ENCODE assay signal across 16 cellular contexts in the genomic region with DNA sequence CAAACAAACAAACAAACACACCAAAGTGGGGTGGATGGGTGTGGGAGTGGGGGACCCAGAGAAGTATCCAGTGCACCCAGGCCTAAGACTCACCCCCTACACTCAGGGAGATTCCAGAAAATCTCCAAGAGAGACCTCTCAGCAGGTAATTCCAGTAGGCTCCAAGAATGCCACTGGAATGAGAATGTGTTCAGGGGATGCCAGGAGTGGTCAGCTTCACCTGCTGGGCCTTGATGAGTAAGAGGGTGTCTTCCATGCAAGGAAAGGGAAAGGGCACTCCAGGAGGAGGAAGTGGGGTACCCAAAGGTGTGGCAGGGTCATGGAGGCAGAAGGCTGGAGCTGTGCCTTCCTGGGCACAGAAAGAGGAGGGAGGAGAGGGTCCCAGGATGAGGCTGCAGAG. TPM values are rescaled to one million over a fixed set of nuclear protein-coding genes. Genes with fewer than 3 reads are reported as not detected.
DNase-seq lines count a peak whose midpoint lies in the region; ATAC-seq and TF ChIP-seq lines count a peak whose summit lies in the region.
"Had no signal": no experiment of that assay in that cellular context is flagged by ENCODE, and none has a peak within 500 bp of the region (broad histone marks: within the 10 kb centered on the region; RNA-seq: fewer than 3 reads in every experiment).

No MANE protein-coding gene starts in this region.

- no peak overlapping the region for H3K4me3 Mint-ChIP-seq in activated naive CD4-positive, alpha-beta T cell treated with anti-CD3 and anti-CD28 coated beads for 36 hours
- no peak overlapping the region for H3K4me3 Mint-ChIP-seq in activated naive CD4-positive, alpha-beta T cell treated with anti-CD3 and anti-CD28 coated beads, Interleukin-2, amount 10 ng/mL, durations not matched to agents 7 days and 5 days
- no peak overlapping the region for H3K4me3 Mint-ChIP-seq in mesothelial cell of epicardium
- no peak overlapping the region for H3K4me3 Mint-ChIP-seq in activated naive CD8-positive, alpha-beta T cell treated with anti-CD3 and anti-CD28 coated beads, Interleukin-2, amount 50 U/mL, for 24 hours
- H3K4me3 Mint-ChIP-seq: CD8-positive, alpha-beta T cell had no signal

- no peak for DNase-seq in activated naive CD4-positive, alpha-beta T cell treated with anti-CD3 and anti-CD28 coated beads for 36 hours
- DNase-seq in activated naive CD4-positive, alpha-beta T cell treated with anti-CD3 and anti-CD28 coated beads, Interleukin-2, amount 10 ng/mL, durations not matched to agents 7 days and 5 days, result no peak
- DNase-seq in body of pancreas (no peak), mesothelial cell of epicardium (ENCODE audit: low spot score in 2 of 2, unreplicated experiment in 2 of 2) (no peak), NCI-H187 treated with DMSO at 0.1 percent for 48 hours (lab: John Stamatoyannopoulos, UW) (no peak), UCSD-AML1 (lab: John Stamatoyannopoulos, UW; ENCODE audit: unreplicated experiment) (no peak), SIG-M5 treated with dmso at 0.1 percent for 504 hours (lab: John Stamatoyannopoulos, UW; ENCODE audit: unreplicated experiment) (no peak)
- no peak for DNase-seq in activated naive CD8-positive, alpha-beta T cell treated with anti-CD3 and anti-CD28 coated beads, Interleukin-2, amount 50 U/mL, for 24 hours
- DNase-seq: 8988T; CD8-positive, alpha-beta T cell; DMS79 treated with DMSO at 0.1 percent for 48 hours; HCEC 1CT; NCI-H2081; NCI-H510A; NCI-H774 had no signal

- no peaks in the 10 kb centered on the region for H3K9me3 Mint-ChIP-seq in activated naive CD4-positive, alpha-beta T cell treated with anti-CD3 and anti-CD28 coated beads for 36 hours
- H3K9me3 Mint-ChIP-seq in activated naive CD4-positive, alpha-beta T cell treated with anti-CD3 and anti-CD28 coated beads, Interleukin-2, amount 10 ng/mL, durations not matched to agents 7 days and 5 days, result no peaks in the 10 kb centered on the region
- H3K9me3 Mint-ChIP-seq in mesothelial cell of epicardium, result no peaks in the 10 kb centered on the region
- H3K9me3 Mint-ChIP-seq in activated naive CD8-positive, alpha-beta T cell treated with anti-CD3 and anti-CD28 coated beads, Interleukin-2, amount 50 U/mL, for 24 hours, result no peaks in the 10 kb centered on the region
- H3K9me3 Mint-ChIP-seq: CD8-positive, alpha-beta T cell had no signal

- H3K4me3 ChIP-seq in body of pancreas, result no peak overlapping the region

- H3K27me3 Mint-ChIP-seq in activated naive CD4-positive, alpha-beta T cell treated with anti-CD3 and anti-CD28 coated beads for 36 hours (ENCODE audit: low read depth), result peaks cover 10% of the 10 kb centered on the region
- H3K27me3 Mint-ChIP-seq in activated naive CD4-positive, alpha-beta T cell treated with anti-CD3 and anti-CD28 coated beads, Interleukin-2, amount 10 ng/mL, durations not matched to agents 7 days and 5 days, result peaks cover 14% of the 10 kb centered on the region
- no peaks in the 10 kb centered on the region for H3K27me3 Mint-ChIP-seq in mesothelial cell of epicardium (ENCODE audit: low read depth)
- peaks cover 9% of the 10 kb centered on the region for H3K27me3 Mint-ChIP-seq in activated naive CD8-positive, alpha-beta T cell treated with anti-CD3 and anti-CD28 coated beads, Interleukin-2, amount 50 U/mL, for 24 hours

- peak overlapping the region; percentile 31 for H3K27ac Mint-ChIP-seq in activated naive CD4-positive, alpha-beta T cell treated with anti-CD3 and anti-CD28 coated beads for 36 hours
- no peak overlapping the region for H3K27ac Mint-ChIP-seq in activated naive CD4-positive, alpha-beta T cell treated with anti-CD3 and anti-CD28 coated beads, Interleukin-2, amount 10 ng/mL, durations not matched to agents 7 days and 5 days
- peak overlapping the region; percentile 78 for H3K27ac Mint-ChIP-seq in mesothelial cell of epicardium
- no peak overlapping the region for H3K27ac Mint-ChIP-seq in activated naive CD8-positive, alpha-beta T cell treated with anti-CD3 and anti-CD28 coated beads, Interleukin-2, amount 50 U/mL, for 24 hours
- H3K27ac Mint-ChIP-seq: CD8-positive, alpha-beta T cell had no signal

- peak overlapping the region; percentile 39 to 98 (median 96) for H3K27ac ChIP-seq in body of pancreas
- H3K27ac ChIP-seq: HL-60 had no signal

- no peaks in the 10 kb centered on the region for H3K36me3 ChIP-seq in body of pancreas (replicated peaks in 1 of 2; ENCODE audit: insufficient read depth in 1 of 2, low read depth in 2 of 2)

- no peak for TF ChIP-seq CTCF in body of pancreas (IDR thresholded peaks at IDR 0.05)
- no peak for TF ChIP-seq CTCF in mesothelial cell of epicardium (IDR thresholded peaks at IDR 0.05; ENCODE audit: unreplicated experiment)

- H3K4me1 ChIP-seq in body of pancreas, result peaks cover 88% of the 10 kb centered on the region

- CTCF ChIA-PET in activated naive CD4-positive, alpha-beta T cell treated with anti-CD3 and anti-CD28 coated beads for 36 hours (lab: Charles Lee), result no interaction called here
- CTCF ChIA-PET in activated naive CD4-positive, alpha-beta T cell treated with anti-CD3 and anti-CD28 coated beads, Interleukin-2, amount 10 ng/mL, durations not matched to agents 7 days and 5 days (lab: Charles Lee), result interaction anchor here (1.4 kb wide), 1 partner anchor 53 kb away, joined by 3 read pairs; no protein-coding TSS in a partner anchor

- H3K4me1 Mint-ChIP-seq in activated naive CD4-positive, alpha-beta T cell treated with anti-CD3 and anti-CD28 coated beads for 36 hours (ENCODE audit: low read depth), result peaks cover 2% of the 10 kb centered on the region
- no peaks in the 10 kb centered on the region for H3K4me1 Mint-ChIP-seq in activated naive CD4-positive, alpha-beta T cell treated with anti-CD3 and anti-CD28 coated beads, Interleukin-2, amount 10 ng/mL, durations not matched to agents 7 days and 5 days
- peaks cover 37% of the 10 kb centered on the region for H3K4me1 Mint-ChIP-seq in mesothelial cell of epicardium
- H3K4me1 Mint-ChIP-seq in activated naive CD8-positive, alpha-beta T cell treated with anti-CD3 and anti-CD28 coated beads, Interleukin-2, amount 50 U/mL, for 24 hours, result no peaks in the 10 kb centered on the region

- ATAC-seq in body of pancreas, result no peak
- no peak for ATAC-seq in activated naive CD8-positive, alpha-beta T cell treated with anti-CD3 and anti-CD28 coated beads, Interleukin-2, amount 50 U/mL, for 24 hours
- ATAC-seq: CD8-positive, alpha-beta T cell had no signal

- H3K9me3 ChIP-seq in body of pancreas, result no peaks in the 10 kb centered on the region

- H3K27me3 ChIP-seq in body of pancreas, result no peaks in the 10 kb centered on the region

- TF ChIP-seq POLR2A in body of pancreas (IDR thresholded peaks at IDR 0.05), result no peak

- H3K36me3 Mint-ChIP-seq in activated naive CD4-positive, alpha-beta T cell treated with anti-CD3 and anti-CD28 coated beads for 36 hours (ENCODE audit: low read depth), result no peaks in the 10 kb centered on the region
- H3K36me3 Mint-ChIP-seq in activated naive CD4-positive, alpha-beta T cell treated with anti-CD3 and anti-CD28 coated beads, Interleukin-2, amount 10 ng/mL, durations not matched to agents 7 days and 5 days, result no peaks in the 10 kb centered on the region
- peaks cover 12% of the 10 kb centered on the region for H3K36me3 Mint-ChIP-seq in mesothelial cell of epicardium
- no peaks in the 10 kb centered on the region for H3K36me3 Mint-ChIP-seq in activated naive CD8-positive, alpha-beta T cell treated with anti-CD3 and anti-CD28 coated beads, Interleukin-2, amount 50 U/mL, for 24 hours (ENCODE audit: low read depth)
- H3K36me3 Mint-ChIP-seq: CD8-positive, alpha-beta T cell had no signal

- intact Hi-C loops in activated naive CD4-positive, alpha-beta T cell treated with anti-CD3 and anti-CD28 coated beads for 36 hours (cut with micrococcal nuclease), result no loop called here
- intact Hi-C loops in body of pancreas (cut with DNase I), result no loop called here

RNA-seq across cellular contexts. Expression of gene CDH1, which starts 9.9 kb away (rescaled TPM):
- total RNA-seq in activated naive CD4-positive, alpha-beta T cell treated with anti-CD3 and anti-CD28 coated beads for 36 hours, result 1 to 10 TPM; 1.7 to 2.7 TPM
- 100 to 1,000 TPM in 1 of 2 donors, 10 to 100 TPM in 1; 95.3 to 107 TPM for total RNA-seq in body of pancreas
- total RNA-seq in mesothelial cell of epicardium, result 214 to 236 TPM (median 219 TPM) in 3 replicates

Comparison
In these comparisons a context has a peak if more than half of its experiments do, and no peak if none do; other contexts are left out.
1. H3K27ac Mint-ChIP-seq: peak in activated naive CD4-positive, alpha-beta T cell treated with anti-CD3 and anti-CD28 coated beads for 36 hours (single experiment) and mesothelial cell of epicardium (single experiment); none in activated naive CD4-positive, alpha-beta T cell treated with anti-CD3 and anti-CD28 coated beads, Interleukin-2, amount 10 ng/mL, durations not matched to agents 7 days and 5 days (single experiment) and activated naive CD8-positive, alpha-beta T cell treated with anti-CD3 and anti-CD28 coated beads, Interleukin-2, amount 50 U/mL, for 24 hours (single experiment).
2. RNA of gene CDH1, which starts 9.9 kb away (total RNA-seq): 214 to 236 TPM in mesothelial cell of epicardium and 95.3 to 107 TPM in body of pancreas; 1.7 to 2.7 TPM in activated naive CD4-positive, alpha-beta T cell treated with anti-CD3 and anti-CD28 coated beads for 36 hours; every median in the first group is over 10 times any median in the second.